Comparison of ENCODE assay signal across 8 cellular contexts in the genomic region with DNA sequence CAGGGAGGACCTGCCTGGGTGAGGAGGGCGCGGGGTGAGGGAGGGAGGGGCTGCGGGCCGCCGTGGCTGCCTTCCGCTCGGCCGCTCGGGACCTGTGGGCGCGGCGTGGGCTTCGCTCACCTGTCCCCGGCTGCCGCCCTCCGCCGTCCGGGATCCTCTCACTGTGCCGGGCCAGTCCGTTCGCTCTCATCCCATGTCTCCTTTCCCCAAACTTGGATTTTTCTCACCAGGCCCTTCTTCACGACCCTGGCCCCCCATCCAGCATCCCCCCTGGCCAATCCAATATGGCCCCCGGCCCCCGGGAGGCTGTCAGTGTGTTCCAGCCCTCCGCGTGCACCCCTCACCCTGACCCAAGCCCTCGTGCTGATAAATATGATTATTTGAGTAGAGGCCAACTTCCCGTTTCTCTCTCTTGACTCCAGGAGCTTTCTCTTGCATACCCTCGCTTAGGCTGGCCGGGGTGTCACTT. TPM values are rescaled to one million over a fixed set of nuclear protein-coding genes. Genes with fewer than 3 reads are reported as not detected.
DNase-seq lines count a peak whose midpoint lies in the region; ATAC-seq, FAIRE-seq and TF ChIP-seq lines count a peak whose summit lies in the region.

No MANE protein-coding gene starts in this region.

- H3K36me3 ChIP-seq in HAP-1 (replicated peaks) (peaks cover 3% of the 10 kb centered on the region; the same call in 1 of the 2 replicates), Panc1 (ENCODE audit: control insufficient read depth, insufficient read depth, low read length) (peaks cover 7% of the 10 kb centered on the region; the same call in 1 of the 2 replicates), endothelial cell of umbilical vein (ENCODE audit: control insufficient read depth in 2 of 2, extremely low read depth in 1 of 2, insufficient read depth in 2 of 2, low read length in 2 of 2) (no peaks in the 10 kb centered on the region)

- intact Hi-C loops in Panc1 (cut with micrococcal nuclease; ENCODE audit: unreplicated experiment) = no loop called here
- intact Hi-C loops in endothelial cell of umbilical vein (cut with micrococcal nuclease) = loop anchor here (1.0 kb wide), 2 partner anchors 21 to 33 kb away; partner anchors contain the start of gene PHF13

- H3K27ac Mint-ChIP-seq in nephron = peak overlapping the region; percentile 84 to 97 (median 95)

- peak overlapping the region; percentile 94 to 97 (median 95) for H3K4me3 Mint-ChIP-seq in nephron

- dilution Hi-C loops in endothelial cell of umbilical vein (cut with MboI; ENCODE audit: extremely low pct_ligation_motif_present, low sequenced_read_pairs) = no loop called here

- peaks cover 27% of the 10 kb centered on the region for H3K4me1 Mint-ChIP-seq in nephron

- CTCF ChIA-PET in Panc1 (lab: Charles Lee) = interaction anchor here (0.7 to 0.8 kb wide), 3 partner anchors 19 to 1310 kb away, joined by 3 to 7 read pairs (median 4); no protein-coding TSS in a partner anchor
- CTCF ChIA-PET in endothelial cell of umbilical vein (lab: Charles Lee) = interaction anchor here (1.0 to 1.8 kb wide), 7 partner anchors 18 to 94 kb away, joined by 4 to 15 read pairs (median 6); partner anchors contain the start of genes NOL9 and TAS1R1

- no peaks in the 10 kb centered on the region for H3K27me3 Mint-ChIP-seq in nephron (ENCODE audit: low read depth)

- H3K9ac ChIP-seq in endothelial cell of umbilical vein (replicated peaks; ENCODE audit: extremely low read depth, insufficient read depth, low read length) = peak overlapping the region; percentile 39

- H3K9me3 ChIP-seq in HAP-1 (no peaks in the 10 kb centered on the region), Panc1 (ENCODE audit: control insufficient read depth, insufficient read depth, low read depth, low read length) (no peaks in the 10 kb centered on the region), endothelial cell of umbilical vein (replicated peaks; ENCODE audit: control insufficient read depth, insufficient read depth, low read length) (no peaks in the 10 kb centered on the region)

- peak overlapping the region; percentile 65 for H2AFZ ChIP-seq in endothelial cell of umbilical vein (ENCODE audit: low read depth, low read length)

- TF ChIP-seq CTCF in Panc1 (IDR thresholded peaks at IDR 0.05) (no peak), endothelial cell of umbilical vein (IDR thresholded peaks at IDR 0.05; ENCODE audit: extremely low read depth in 1 of 2, insufficient read depth in 1 of 2, low read depth in 1 of 2, low read length in 2 of 2) (no peak), nephron (IDR thresholded peaks at IDR 0.05; ENCODE audit: unreplicated experiment in 3 of 3) (no peak)

- no peaks in the 10 kb centered on the region for H4K20me1 ChIP-seq in endothelial cell of umbilical vein (replicated peaks; ENCODE audit: control insufficient read depth, extremely low read depth, insufficient read depth, low read length)

- TSS peak; percentile 67 for BruUV-seq in Panc1 (replicated peaks; lab: Mats Ljungman, UMichigan)
- TSS peak; percentile 47 for BruUV-seq in endothelial cell of umbilical vein (replicated peaks; lab: Mats Ljungman, UMichigan)

- peak overlapping the region; percentile 93 for H3K27ac ChIP-seq in Panc1 (ENCODE audit: low read length)
- peak overlapping the region; percentile 41 for H3K27ac ChIP-seq in endothelial cell of umbilical vein (ENCODE audit: insufficient read depth, low read depth, low read length)

- in situ Hi-C loops in HAP-1 (cut with MboI; ENCODE audit: low sequenced_read_pairs) (no loop called here), Panc1 (cut with HindIII; ENCODE audit: low pct_unique_long_range_greater_than_20kb, low sequenced_read_pairs) (no loop called here)

- peaks cover 11% of the 10 kb centered on the region for H3K79me2 ChIP-seq in endothelial cell of umbilical vein (ENCODE audit: control insufficient read depth, insufficient read depth, low read length)

- H3K9me1 ChIP-seq in endothelial cell of umbilical vein (replicated peaks; ENCODE audit: control insufficient read depth, extremely low read depth, insufficient read depth, low read length) = no peaks in the 10 kb centered on the region

- no peak for DNase-seq in HAP-1 (ENCODE audit: low spot score in 2 of 2)
- no peak for DNase-seq in Panc1 (ENCODE audit: low read depth, low spot score)
- DNase-seq in endothelial cell of umbilical vein (ENCODE audit: low read depth, low spot score) = no peak
- DNase-seq in GM12892 (ENCODE audit: insufficient read length) = no peak
- DNase-seq in HK-2 (ENCODE audit: unreplicated experiment) = no peak
- no peak for DNase-seq in superior temporal gyrus (ENCODE audit: extremely low spot score)

- H3K27me3 ChIP-seq in HAP-1 (ENCODE audit: low read depth) (no peaks in the 10 kb centered on the region), Panc1 (ENCODE audit: control insufficient read depth, insufficient read depth, low read length) (no peaks in the 10 kb centered on the region), endothelial cell of umbilical vein (ENCODE audit: control insufficient read depth in 2 of 2, insufficient read depth in 2 of 2, low read length in 2 of 2) (no peaks in the 10 kb centered on the region)

- peaks cover 11% of the 10 kb centered on the region for H3K4me1 ChIP-seq in HAP-1
- H3K4me1 ChIP-seq in Panc1 (ENCODE audit: control insufficient read depth, insufficient read depth, low read length) = peaks cover 23% of the 10 kb centered on the region
- peaks cover 14% of the 10 kb centered on the region for H3K4me1 ChIP-seq in endothelial cell of umbilical vein (ENCODE audit: control insufficient read depth, extremely low read depth, insufficient read depth, low read length)

- no peak for TF ChIP-seq POLR2A in endothelial cell of umbilical vein (IDR thresholded peaks at IDR 0.05; ENCODE audit: low read depth, low read length)
- TF ChIP-seq POLR2A in GM12892 (IDR thresholded peaks at IDR 0.05; ENCODE audit: low read depth, low read length) = no peak

- H3K4me2 ChIP-seq in endothelial cell of umbilical vein (ENCODE audit: insufficient read depth, low read length) = peak overlapping the region; percentile 75

- H3K4me3 ChIP-seq in HAP-1 = peak overlapping the region; percentile 75
- H3K4me3 ChIP-seq in Panc1 (ENCODE audit: low read depth in 2 of 2, low read length in 2 of 2) = peak overlapping the region; percentile 86 to 90
- H3K4me3 ChIP-seq in endothelial cell of umbilical vein (replicated peaks in 1 of 3; ENCODE audit: insufficient read depth in 1 of 3, low read depth in 1 of 3, low read length in 3 of 3) = peak overlapping the region; percentile 57 to 98 (median 65)

- H3K9me3 Mint-ChIP-seq in nephron = no peaks in the 10 kb centered on the region

- FAIRE-seq in endothelial cell of umbilical vein (lab: Jason Lieb, UNC) (no peak), GM12892 (lab: Jason Lieb, UNC) (no peak)

- POLR2A ChIA-PET in Panc1 (lab: Charles Lee) = interaction anchor here (0.5 to 0.7 kb wide), 4 partner anchors 20 to 203 kb away, joined by 3 to 13 read pairs (median 6); no protein-coding TSS in a partner anchor
- POLR2A ChIA-PET in endothelial cell of umbilical vein (lab: Charles Lee) = interaction anchor here (0.7 to 2.0 kb wide), 5 partner anchors 20 to 115 kb away, joined by 3 to 6 read pairs (median 5); partner anchors contain the start of gene KLHL21

- ATAC-seq in Panc1 (peak; percentile 44), GM21360 (IDR thresholded peaks at IDR 0.05; ENCODE audit: unreplicated experiment) (no peak)

- peaks cover 4% of the 10 kb centered on the region for H3K36me3 Mint-ChIP-seq in nephron (ENCODE audit: low read depth)

RNA-seq across cellular contexts. Expression of gene ZBTB48, which starts 0.4 kb away (rescaled TPM):
- total RNA-seq in Panc1 (2021; ENCODE audit: unreplicated experiment) (40.7 TPM), endothelial cell of umbilical vein (25.1 and 29.2 TPM in 2 replicates)
- 41.3 TPM for polyA plus RNA-seq in Panc1 (2012; ENCODE audit: insufficient read length)
- polyA plus RNA-seq in endothelial cell of umbilical vein = 20.9 and 29.0 TPM in 2 replicates
- 10.9 and 13.8 TPM in 2 replicates for polyA plus RNA-seq in endothelial cell of umbilical vein (2011; cell fraction: cytosol; rRNA removed)
- polyA plus RNA-seq in endothelial cell of umbilical vein (2011; cell fraction: nucleus; rRNA removed) = 46.0 and 49.3 TPM in 2 replicates
- polyA plus RNA-seq in endothelial cell of umbilical vein (2012) = 9.0 and 15.7 TPM in 2 replicates
- polyA minus RNA-seq in endothelial cell of umbilical vein = 9.9 and 14.2 TPM in 2 replicates
- 21.4 TPM for polyA minus RNA-seq in endothelial cell of umbilical vein (2011; cell fraction: cytosol; rRNA and poly(A)+ RNA removed)
- 11.1 and 20.3 TPM in 2 replicates for polyA minus RNA-seq in endothelial cell of umbilical vein (2011; cell fraction: nucleus; rRNA and poly(A)+ RNA removed)
- polyA plus RNA-seq in GM12892 (2012; ENCODE audit: missing spikeins) = 13.4 TPM

RNA-seq across cellular contexts. Expression of gene KLHL21, which starts 22.5 kb away (rescaled TPM):
- total RNA-seq in Panc1 (2021; ENCODE audit: unreplicated experiment) (35.9 TPM), endothelial cell of umbilical vein (19.2 and 22.4 TPM in 2 replicates)
- 43.9 TPM for polyA plus RNA-seq in Panc1 (2012; ENCODE audit: insufficient read length)
- 18.0 and 24.9 TPM in 2 replicates for polyA plus RNA-seq in endothelial cell of umbilical vein
- polyA plus RNA-seq in endothelial cell of umbilical vein (2011; cell fraction: cytosol; rRNA removed) = 10.5 and 14.1 TPM in 2 replicates
- 20.4 and 30.5 TPM in 2 replicates for polyA plus RNA-seq in endothelial cell of umbilical vein (2011; cell fraction: nucleus; rRNA removed)
- polyA plus RNA-seq in endothelial cell of umbilical vein (2012) = 17.8 and 20.9 TPM in 2 replicates
- 21.1 and 21.8 TPM in 2 replicates for polyA minus RNA-seq in endothelial cell of umbilical vein
- polyA minus RNA-seq in endothelial cell of umbilical vein (2011; cell fraction: cytosol; rRNA and poly(A)+ RNA removed) = 20.5 TPM
- polyA minus RNA-seq in endothelial cell of umbilical vein (2011; cell fraction: nucleus; rRNA and poly(A)+ RNA removed) = 15.2 and 22.3 TPM in 2 replicates
- polyA plus RNA-seq in GM12892 (2012; ENCODE audit: missing spikeins) = 3.8 TPM

RNA-seq across cellular contexts. Expression of gene TAS1R1, which starts 25.0 kb away (rescaled TPM):
- not detected for total RNA-seq in Panc1 (2021; ENCODE audit: unreplicated experiment)
- not detected for polyA plus RNA-seq in Panc1 (2012; ENCODE audit: insufficient read length)
- total RNA-seq in endothelial cell of umbilical vein = not detected in 2 replicates
- polyA plus RNA-seq in endothelial cell of umbilical vein = not detected in 2 replicates
- polyA plus RNA-seq in endothelial cell of umbilical vein (2011; cell fraction: cytosol; rRNA removed) = 0.03 TPM in 1 of 2 replicates, not detected in the other
- not detected in 2 replicates for polyA plus RNA-seq in endothelial cell of umbilical vein (2011; cell fraction: nucleus; rRNA removed)
- polyA plus RNA-seq in endothelial cell of umbilical vein (2012) = not detected in 2 replicates
- not detected in 2 replicates for polyA minus RNA-seq in endothelial cell of umbilical vein
- polyA minus RNA-seq in endothelial cell of umbilical vein (2011; cell fraction: cytosol; rRNA and poly(A)+ RNA removed) = not detected
- not detected in 2 replicates for polyA minus RNA-seq in endothelial cell of umbilical vein (2011; cell fraction: nucleus; rRNA and poly(A)+ RNA removed)
- 0.28 TPM for polyA plus RNA-seq in GM12892 (2012; ENCODE audit: missing spikeins)

RNA-seq across cellular contexts. Expression of gene NOL9, which starts 25.8 kb away (rescaled TPM):
- total RNA-seq in Panc1 (2021; ENCODE audit: unreplicated experiment) (46.4 TPM), endothelial cell of umbilical vein (39.7 and 42.9 TPM in 2 replicates)
- 6.4 TPM for polyA plus RNA-seq in Panc1 (2012; ENCODE audit: insufficient read length)
- polyA plus RNA-seq in endothelial cell of umbilical vein = 14.1 TPM in 2 replicates
- polyA plus RNA-seq in endothelial cell of umbilical vein (2011; cell fraction: cytosol; rRNA removed) = 13.0 and 13.4 TPM in 2 replicates
- polyA plus RNA-seq in endothelial cell of umbilical vein (2011; cell fraction: nucleus; rRNA removed) = 40.5 and 51.7 TPM in 2 replicates
- 5.7 and 9.3 TPM in 2 replicates for polyA plus RNA-seq in endothelial cell of umbilical vein (2012)
- 26.7 and 32.8 TPM in 2 replicates for polyA minus RNA-seq in endothelial cell of umbilical vein
- 19.9 TPM for polyA minus RNA-seq in endothelial cell of umbilical vein (2011; cell fraction: cytosol; rRNA and poly(A)+ RNA removed)
- 47.2 and 68.1 TPM in 2 replicates for polyA minus RNA-seq in endothelial cell of umbilical vein (2011; cell fraction: nucleus; rRNA and poly(A)+ RNA removed)
- polyA plus RNA-seq in GM12892 (2012; ENCODE audit: missing spikeins) = 13.4 TPM

RNA-seq across cellular contexts. Expression of gene PHF13, which starts 33.4 kb away (rescaled TPM):
- total RNA-seq in Panc1 (2021; ENCODE audit: unreplicated experiment) (41.8 TPM), endothelial cell of umbilical vein (17.8 and 18.6 TPM in 2 replicates)
- polyA plus RNA-seq in Panc1 (2012; ENCODE audit: insufficient read length) = 24.0 TPM
- 5.6 and 5.7 TPM in 2 replicates for polyA plus RNA-seq in endothelial cell of umbilical vein
- 6.3 and 6.5 TPM in 2 replicates for polyA plus RNA-seq in endothelial cell of umbilical vein (2011; cell fraction: cytosol; rRNA removed)
- polyA plus RNA-seq in endothelial cell of umbilical vein (2011; cell fraction: nucleus; rRNA removed) = 8.2 and 8.3 TPM in 2 replicates
- 9.0 and 9.8 TPM in 2 replicates for polyA plus RNA-seq in endothelial cell of umbilical vein (2012)
- polyA minus RNA-seq in endothelial cell of umbilical vein = 7.3 and 7.4 TPM in 2 replicates
- 3.0 TPM for polyA minus RNA-seq in endothelial cell of umbilical vein (2011; cell fraction: cytosol; rRNA and poly(A)+ RNA removed)
- 3.2 and 3.4 TPM in 2 replicates for polyA minus RNA-seq in endothelial cell of umbilical vein (2011; cell fraction: nucleus; rRNA and poly(A)+ RNA removed)
- 10.0 TPM for polyA plus RNA-seq in GM12892 (2012; ENCODE audit: missing spikeins)
